ENCODE assay signal across 27 cellular contexts in genomic region chr17:8537734-8538133, GRCh38.
DNase-seq lines count a peak whose midpoint lies in the region; ATAC-seq and TF ChIP-seq lines count a peak whose summit lies in the region.
"Had no signal": no experiment of that assay in that cellular context is flagged by ENCODE, and none has a peak within 500 bp of the region (broad histone marks: within the 10 kb centered on the region; RNA-seq: fewer than 3 reads in every experiment).

No MANE protein-coding gene starts in this region.

- H3K4me3 Mint-ChIP-seq in activated naive CD4-positive, alpha-beta T cell treated with anti-CD3 and anti-CD28 coated beads for 36 hours = no peak overlapping the region
- no peak overlapping the region for H3K4me3 Mint-ChIP-seq in activated naive CD4-positive, alpha-beta T cell treated with anti-CD3 and anti-CD28 coated beads, Interleukin-2, amount 10 ng/mL, durations not matched to agents 7 days and 5 days
- H3K4me3 Mint-ChIP-seq in CD8-positive, alpha-beta memory T cell = no peak overlapping the region
- H3K4me3 Mint-ChIP-seq: B cell; CD8-positive, alpha-beta T cell had no signal

- DNase-seq in activated naive CD4-positive, alpha-beta T cell treated with anti-CD3 and anti-CD28 coated beads for 36 hours = peak; percentile 20
- DNase-seq in activated naive CD4-positive, alpha-beta T cell treated with anti-CD3 and anti-CD28 coated beads, Interleukin-2, amount 10 ng/mL, durations not matched to agents 7 days and 5 days = no peak
- DNase-seq in ascending aorta (ENCODE audit: low spot score in 2 of 2) (no peak), foreskin melanocyte (peak; percentile 16), aorta (no peak), cerebellar cortex (ENCODE audit: low spot score) (no peak)
- DNase-seq in CD8-positive, alpha-beta memory T cell = no peak
- DNase-seq: CD8-positive, alpha-beta T cell; DMS 273 treated with DMSO at 0.1 percent for 48 hours; DMS79; EL; GDM1; GM23248; H7; NCI-H1048; NCI-H1417; NCI-H1694 treated with DMSO at 0.1 percent for 48 hours; NCI-H2081 treated with DMSO at 0.1 percent for 48 hours; NCI-H2171; NCI-H226; NCI-H510A; NCI-H69; RPMI8226; SHP77 had no signal

- H3K9me3 Mint-ChIP-seq in activated naive CD4-positive, alpha-beta T cell treated with anti-CD3 and anti-CD28 coated beads for 36 hours = no peaks in the 10 kb centered on the region
- H3K9me3 Mint-ChIP-seq in activated naive CD4-positive, alpha-beta T cell treated with anti-CD3 and anti-CD28 coated beads, Interleukin-2, amount 10 ng/mL, durations not matched to agents 7 days and 5 days = no peaks in the 10 kb centered on the region
- no peaks in the 10 kb centered on the region for H3K9me3 Mint-ChIP-seq in CD8-positive, alpha-beta memory T cell
- H3K9me3 Mint-ChIP-seq: CD8-positive, alpha-beta T cell had no signal

- H3K27ac ChIP-seq in ascending aorta (peak overlapping the region; percentile 43 to 78), aorta (ENCODE audit: low read depth in 1 of 2, low read length in 2 of 2) (peak overlapping the region; percentile 21 to 49)
- H3K27ac ChIP-seq in CD8-positive, alpha-beta memory T cell (ENCODE audit: low read depth, low read length) = no peak overlapping the region
- H3K27ac ChIP-seq: C4-2B, GM23248 had no signal

- no peaks in the 10 kb centered on the region for H3K36me3 Mint-ChIP-seq in activated naive CD4-positive, alpha-beta T cell treated with anti-CD3 and anti-CD28 coated beads for 36 hours (ENCODE audit: low read depth)
- peaks cover 1% of the 10 kb centered on the region for H3K36me3 Mint-ChIP-seq in activated naive CD4-positive, alpha-beta T cell treated with anti-CD3 and anti-CD28 coated beads, Interleukin-2, amount 10 ng/mL, durations not matched to agents 7 days and 5 days
- no peaks in the 10 kb centered on the region for H3K36me3 Mint-ChIP-seq in CD8-positive, alpha-beta memory T cell
- H3K36me3 Mint-ChIP-seq: CD8-positive, alpha-beta T cell had no signal

- ATAC-seq in aorta (ENCODE audit: low FRiP score) = no peak
- ATAC-seq: CD8-positive, alpha-beta T cell; GM12878 had no signal

- H3K4me1 ChIP-seq in ascending aorta (peaks cover 18 to 28% of the 10 kb centered on the region in 2 donors), aorta (ENCODE audit: control insufficient read depth in 1 of 2, insufficient read depth in 2 of 2, low read length in 2 of 2) (peaks cover 2 to 11% of the 10 kb centered on the region in 2 donors)
- no peaks in the 10 kb centered on the region for H3K4me1 ChIP-seq in CD8-positive, alpha-beta memory T cell (ENCODE audit: insufficient read depth, low read length)

- no peaks in the 10 kb centered on the region for H3K27me3 Mint-ChIP-seq in activated naive CD4-positive, alpha-beta T cell treated with anti-CD3 and anti-CD28 coated beads for 36 hours (ENCODE audit: low read depth)
- H3K27me3 Mint-ChIP-seq in activated naive CD4-positive, alpha-beta T cell treated with anti-CD3 and anti-CD28 coated beads, Interleukin-2, amount 10 ng/mL, durations not matched to agents 7 days and 5 days = no peaks in the 10 kb centered on the region
- peaks cover 0 to 4% of the 10 kb centered on the region in 2 donors for H3K27me3 Mint-ChIP-seq in CD8-positive, alpha-beta memory T cell
- H3K27me3 Mint-ChIP-seq: B cell had no signal

- H3K27me3 ChIP-seq in ascending aorta (no peaks in the 10 kb centered on the region), aorta (ENCODE audit: control insufficient read depth in 1 of 2, insufficient read depth in 2 of 2, low read length in 1 of 2) (no peaks in the 10 kb centered on the region)
- H3K27me3 ChIP-seq in CD8-positive, alpha-beta memory T cell (ENCODE audit: insufficient read depth, low read length, poor library complexity, severe bottlenecking) = no peaks in the 10 kb centered on the region

- peaks cover 4% of the 10 kb centered on the region for H3K4me1 Mint-ChIP-seq in activated naive CD4-positive, alpha-beta T cell treated with anti-CD3 and anti-CD28 coated beads for 36 hours (ENCODE audit: low read depth)
- H3K4me1 Mint-ChIP-seq in activated naive CD4-positive, alpha-beta T cell treated with anti-CD3 and anti-CD28 coated beads, Interleukin-2, amount 10 ng/mL, durations not matched to agents 7 days and 5 days = no peaks in the 10 kb centered on the region
- no peaks in the 10 kb centered on the region for H3K4me1 Mint-ChIP-seq in CD8-positive, alpha-beta memory T cell
- H3K4me1 Mint-ChIP-seq: B cell had no signal

- CTCF ChIA-PET in activated naive CD4-positive, alpha-beta T cell treated with anti-CD3 and anti-CD28 coated beads for 36 hours (lab: Charles Lee) = interaction anchor here (1.2 kb wide), 1 partner anchor 8 kb away, joined by 3 read pairs; no protein-coding TSS in a partner anchor
- CTCF ChIA-PET in activated naive CD4-positive, alpha-beta T cell treated with anti-CD3 and anti-CD28 coated beads, Interleukin-2, amount 10 ng/mL, durations not matched to agents 7 days and 5 days (lab: Charles Lee) = no interaction called here
- CTCF ChIA-PET in CD8-positive, alpha-beta memory T cell (lab: Charles Lee) = no interaction called here

- H3K4me3 ChIP-seq in ascending aorta (no peak overlapping the region), aorta (ENCODE audit: low read length in 2 of 2) (no peak overlapping the region)
- no peak overlapping the region for H3K4me3 ChIP-seq in CD8-positive, alpha-beta memory T cell (ENCODE audit: low read length)
- H3K4me3 ChIP-seq: GM12878, GM23248 had no signal

- H3K36me3 ChIP-seq in ascending aorta (peaks cover 59 to 82% of the 10 kb centered on the region in 2 donors), aorta (ENCODE audit: control insufficient read depth in 1 of 2, insufficient read depth in 2 of 2, low read length in 1 of 2) (peaks cover 2 to 19% of the 10 kb centered on the region in 2 donors)
- H3K36me3 ChIP-seq in CD8-positive, alpha-beta memory T cell (ENCODE audit: insufficient read depth, low read length) = no peaks in the 10 kb centered on the region

- TF ChIP-seq CTCF in ascending aorta (IDR thresholded peaks at IDR 0.05) = no peak

- H3K9me3 ChIP-seq in ascending aorta = no peaks in the 10 kb centered on the region
- no peaks in the 10 kb centered on the region for H3K9me3 ChIP-seq in aorta (ENCODE audit: control insufficient read depth, low read length)
- no peaks in the 10 kb centered on the region for H3K9me3 ChIP-seq in CD8-positive, alpha-beta memory T cell (ENCODE audit: low read length)

- no peak overlapping the region for H3K27ac Mint-ChIP-seq in activated naive CD4-positive, alpha-beta T cell treated with anti-CD3 and anti-CD28 coated beads for 36 hours
- H3K27ac Mint-ChIP-seq in activated naive CD4-positive, alpha-beta T cell treated with anti-CD3 and anti-CD28 coated beads, Interleukin-2, amount 10 ng/mL, durations not matched to agents 7 days and 5 days = no peak overlapping the region
- H3K27ac Mint-ChIP-seq in CD8-positive, alpha-beta memory T cell = no peak overlapping the region
- H3K27ac Mint-ChIP-seq: B cell; CD8-positive, alpha-beta T cell had no signal

- POLR2A ChIA-PET in CD8-positive, alpha-beta memory T cell (lab: Charles Lee) = no interaction called here

- intact Hi-C loops in activated naive CD4-positive, alpha-beta T cell treated with anti-CD3 and anti-CD28 coated beads for 36 hours (cut with micrococcal nuclease) = no loop called here
- intact Hi-C loops in ascending aorta (cut with DNase I) (no loop called here), aorta (cut with DNase I) (no loop called here)

- 10 to 13% methylated on average over 3 of the region's 3 CpGs for WGBS in aorta, 2 donors

Comparison
In these comparisons a context has a peak if more than half of its experiments do, and no peak if none do; other contexts are left out.
1. DNase-seq: peak in activated naive CD4-positive, alpha-beta T cell treated with anti-CD3 and anti-CD28 coated beads for 36 hours (single experiment) and foreskin melanocyte (single experiment); none in activated naive CD4-positive, alpha-beta T cell treated with anti-CD3 and anti-CD28 coated beads, Interleukin-2, amount 10 ng/mL, durations not matched to agents 7 days and 5 days (single experiment), ascending aorta (0 of 2), aorta (0 of 2), CD8-positive, alpha-beta memory T cell (0 of 5) and cerebellar cortex (single experiment).